24 cellular contexts compared by ENCODE assay signal in genomic region chr2:101930847-101931246, GRCh38.
"Had no signal": no experiment of that assay in that cellular context is flagged by ENCODE, and none has a peak within 500 bp of the region (broad histone marks: within the 10 kb centered on the region; RNA-seq: fewer than 3 reads in every experiment).

No MANE protein-coding gene starts in this region.

- ATAC-seq: natural killer cell; sciatic nerve; stimulated activated memory B cell treated with anti-CD40 and anti-IgM and Interleukin-4, amounts not matched to agents 10 μg/mL and 1 μg/mL and 100 μg/mL, for 72 hours; stimulated activated naive CD8-positive, alpha-beta T cell treated with anti-CD3 and anti-CD28 coated beads, Interleukin-15, amount 100 ng/mL, for 72 hours had no signal

- H3K79me2 ChIP-seq: hepatocyte had no signal

- H3K36me3 ChIP-seq: left ventricle myocardium inferior, neural progenitor cell, ovary, right atrium auricular region, tibial nerve, uterus had no signal

- H3K4me3 ChIP-seq: hepatocyte, left ventricle myocardium inferior, lung, neural progenitor cell, ovary, right atrium auricular region, skin epidermis, tibial nerve, uterus had no signal

- H3K4me1 ChIP-seq: left ventricle myocardium inferior, neural progenitor cell, right atrium auricular region, tibial nerve, uterus had no signal

- H3K9ac ChIP-seq: neural progenitor cell had no signal

- H2AFZ ChIP-seq: hepatocyte, neural progenitor cell had no signal

- H3K4me1 Mint-ChIP-seq: mesothelial cell of epicardium; naive B cell; natural killer cell; nephron progenitor cell; stimulated activated naive CD8-positive, alpha-beta T cell treated with anti-CD3 and anti-CD28 coated beads, Interleukin-15, amount 100 ng/mL, for 72 hours had no signal

- H3K4me2 ChIP-seq: hepatocyte, neural progenitor cell had no signal

- DNase-seq: islet precursor cell; left ventricle myocardium inferior; mesendoderm; naive B cell; natural killer cell; nephron progenitor cell; ovary; stimulated activated CD4-positive, alpha-beta T cell treated with anti-CD3 and anti-CD28 coated beads, Interleukin-12 subunit alpha, Interleukin-12 subunit beta, amount 100 ng/mL, for 4 hours; stimulated activated CD4-positive, alpha-beta T cell treated with anti-CD3 and anti-CD28 coated beads, Interleukin-2, amount 100 ng/mL, for 48 hours; stimulated activated naive CD4-positive, alpha-beta T cell treated with Interleukin-2 at 50 U/mL for 16 hours; stimulated activated naive CD8-positive, alpha-beta T cell treated with anti-CD3 and anti-CD28 coated beads, Interleukin-15, amount 100 ng/mL, for 72 hours; substantia nigra; uterus had no signal

- H3K9me3 ChIP-seq: ovary, uterus had no signal

- H3K27me3 ChIP-seq: hepatocyte, neural progenitor cell, ovary, right atrium auricular region, tibial nerve, uterus had no signal

- H3K4me3 Mint-ChIP-seq: mesothelial cell of epicardium; naive B cell; natural killer cell; nephron progenitor cell; neural progenitor cell; stimulated activated memory B cell treated with anti-CD40 and anti-IgM and Interleukin-4, amounts not matched to agents 10 μg/mL and 1 μg/mL and 100 μg/mL, for 72 hours; stimulated activated naive CD8-positive, alpha-beta T cell treated with anti-CD3 and anti-CD28 coated beads, Interleukin-15, amount 100 ng/mL, for 72 hours; type B pancreatic cell had no signal

- H3K27ac ChIP-seq: hepatocyte, left ventricle myocardium inferior, neural progenitor cell, ovary, right atrium auricular region, skin epidermis, tibial nerve, uterus had no signal

- H3K36me3 Mint-ChIP-seq: mesothelial cell of epicardium, neural progenitor cell, type B pancreatic cell had no signal

- H3K27ac Mint-ChIP-seq: mesothelial cell of epicardium; natural killer cell; nephron progenitor cell; neural progenitor cell; progenitor cell of endocrine pancreas; stimulated activated memory B cell treated with anti-CD40 and anti-IgM and Interleukin-4, amounts not matched to agents 10 μg/mL and 1 μg/mL and 100 μg/mL, for 72 hours; stimulated activated naive CD8-positive, alpha-beta T cell treated with anti-CD3 and anti-CD28 coated beads, Interleukin-15, amount 100 ng/mL, for 72 hours; type B pancreatic cell had no signal

- H3K27me3 Mint-ChIP-seq: progenitor cell of endocrine pancreas; stimulated activated naive CD8-positive, alpha-beta T cell treated with anti-CD3 and anti-CD28 coated beads, Interleukin-15, amount 100 ng/mL, for 72 hours; type B pancreatic cell had no signal
